In the genomic region with DNA sequence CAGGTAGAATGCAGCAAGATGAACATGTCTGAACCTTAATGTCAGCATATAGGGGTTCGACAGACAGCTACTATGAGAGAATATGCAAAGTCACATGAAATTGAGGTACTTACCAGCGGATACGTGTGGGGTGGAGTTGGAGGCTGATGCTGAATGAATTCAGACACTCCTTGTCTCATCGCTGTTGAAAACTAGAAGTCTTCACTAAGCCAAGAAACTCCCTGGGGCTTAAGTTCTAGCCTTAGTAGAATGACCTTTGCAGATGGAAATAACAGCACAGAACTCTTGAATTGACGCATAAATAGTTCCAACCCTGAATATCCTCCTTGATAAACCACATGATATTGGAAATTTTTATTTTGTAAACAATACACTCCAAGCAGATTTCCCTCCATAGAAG, we compare ENCODE assay signal across 25 cellular contexts. TPM values are rescaled to one million over a fixed set of nuclear protein-coding genes. Genes with fewer than 3 reads are reported as not detected.
DNase-seq lines count a peak whose midpoint lies in the region; ATAC-seq and TF ChIP-seq lines count a peak whose summit lies in the region.
"Had no signal": no experiment of that assay in that cellular context is flagged by ENCODE, and none has a peak within 500 bp of the region (broad histone marks: within the 10 kb centered on the region; RNA-seq: fewer than 3 reads in every experiment).

No MANE protein-coding gene starts in this region.

- H2AK5ac ChIP-seq in mesenchymal stem cell (ENCODE audit: low read length, severe bottlenecking): peak overlapping the region; percentile 10

- no peak overlapping the region for H3K9ac ChIP-seq in mesenchymal stem cell (ENCODE audit: low read length)
- H3K9ac ChIP-seq: BLaER1 had no signal

- no peak overlapping the region for H2BK12ac ChIP-seq in mesenchymal stem cell (ENCODE audit: low read length in 2 of 2)

- no peak overlapping the region for H3K4me2 ChIP-seq in mesenchymal stem cell (ENCODE audit: low read length, poor library complexity, severe bottlenecking)
- H3K4me2 ChIP-seq: BLaER1 had no signal

- H2BK5ac ChIP-seq in mesenchymal stem cell (ENCODE audit: low read depth, low read length, poor library complexity, severe bottlenecking): no peak overlapping the region

- H3K18ac ChIP-seq in mesenchymal stem cell (ENCODE audit: low read depth in 1 of 2, low read length in 2 of 2): no peak overlapping the region

- H3K4me1 ChIP-seq in heart right ventricle (peaks cover 0 to 17% (median 0%) of the 10 kb centered on the region in 9 donors), right cardiac atrium (ENCODE audit: control insufficient read depth, insufficient read depth, low read length) (no peaks in the 10 kb centered on the region), ascending aorta (peaks cover 14 to 56% of the 10 kb centered on the region in 2 donors), mesenchymal stem cell (ENCODE audit: control insufficient read depth, insufficient read depth, low read depth, low read length) (no peaks in the 10 kb centered on the region), tibial artery (peaks cover 0 to 69% (median 23%) of the 10 kb centered on the region in 4 donors)

- ATAC-seq in heart right ventricle (peak in 7 of 8 donors; percentile 31 to 74 (median 51)), right cardiac atrium (no peak)
- ATAC-seq: CD8-positive, alpha-beta T cell; GM12878; HCT116 had no signal

- H2BK120ac ChIP-seq in mesenchymal stem cell (ENCODE audit: low read depth, low read length): no peak overlapping the region

- H3K79me1 ChIP-seq in mesenchymal stem cell (replicated peaks; ENCODE audit: low read length, poor library complexity, severe bottlenecking): no peaks in the 10 kb centered on the region

- H4K91ac ChIP-seq in mesenchymal stem cell (ENCODE audit: low read length): no peak overlapping the region

- H3K36me3 ChIP-seq in heart right ventricle: no peaks in the 10 kb centered on the region
- H3K36me3 ChIP-seq in ascending aorta: no peaks in the 10 kb centered on the region
- H3K36me3 ChIP-seq in mesenchymal stem cell (ENCODE audit: control insufficient read depth in 1 of 2, insufficient read depth in 2 of 2, low read depth in 1 of 2, low read length in 2 of 2): no peaks in the 10 kb centered on the region
- H3K36me3 ChIP-seq in tibial artery: no peaks in the 10 kb centered on the region
- H3K36me3 ChIP-seq: BLaER1 had no signal

- no peak overlapping the region for H2BK15ac ChIP-seq in mesenchymal stem cell (ENCODE audit: low read depth, poor library complexity, severe bottlenecking)

- H3K4me3 ChIP-seq in heart right ventricle (no peak overlapping the region), right cardiac atrium (ENCODE audit: low read length) (no peak overlapping the region), ascending aorta (no peak overlapping the region), mesenchymal stem cell (ENCODE audit: insufficient read depth in 1 of 2, low read depth in 1 of 2, low read length in 2 of 2) (no peak overlapping the region), tibial artery (no peak overlapping the region)
- H3K4me3 ChIP-seq: BLaER1, GM12878 had no signal

- 77 to 92% methylated on average over 5 of the region's 5 CpGs for WGBS in heart right ventricle, 2 donors
- WGBS in right cardiac atrium: 81% methylated on average over 5 of the region's 5 CpGs
- WGBS in mesenchymal stem cell: over 99% methylated on average over 4 of the region's 5 CpGs

- H3K14ac ChIP-seq in mesenchymal stem cell (ENCODE audit: low read length in 2 of 2): no peak overlapping the region

- no peak overlapping the region for H4K8ac ChIP-seq in mesenchymal stem cell (ENCODE audit: low read length)

- H3K27me3 ChIP-seq in heart right ventricle: no peaks in the 10 kb centered on the region
- no peaks in the 10 kb centered on the region for H3K27me3 ChIP-seq in right cardiac atrium (ENCODE audit: control insufficient read depth, insufficient read depth)
- H3K27me3 ChIP-seq in ascending aorta: no peaks in the 10 kb centered on the region
- H3K27me3 ChIP-seq in mesenchymal stem cell (ENCODE audit: control insufficient read depth in 1 of 2, insufficient read depth in 1 of 2, low read length in 2 of 2): peaks cover 0 to 14% of the 10 kb centered on the region in 2 experiments
- H3K27me3 ChIP-seq in tibial artery: no peaks in the 10 kb centered on the region
- H3K27me3 ChIP-seq: BLaER1 had no signal

- peak overlapping the region in 6 of 10 donors; percentile 14 to 77 (median 60) for H3K27ac ChIP-seq in heart right ventricle
- no peak overlapping the region for H3K27ac ChIP-seq in right cardiac atrium (ENCODE audit: low read length)
- H3K27ac ChIP-seq in ascending aorta: peak overlapping the region; percentile 95 to 96
- H3K27ac ChIP-seq in mesenchymal stem cell (ENCODE audit: low read length, poor library complexity, severe bottlenecking): no peak overlapping the region
- H3K27ac ChIP-seq in tibial artery: peak overlapping the region; percentile 90 to 91
- H3K27ac ChIP-seq: BLaER1, HL-60 had no signal

- no peak overlapping the region for H3K23ac ChIP-seq in mesenchymal stem cell (ENCODE audit: low read length in 2 of 2)

- DNase-seq in heart right ventricle: peak in 1 of 2 donors; percentile 8
- no peak for DNase-seq in right cardiac atrium
- no peak for DNase-seq in ascending aorta (ENCODE audit: low spot score in 2 of 2)
- no peak for DNase-seq in mesenchymal stem cell
- DNase-seq in tibial artery: no peak
- no peak for DNase-seq in NOMO-1 (lab: John Stamatoyannopoulos, UW; ENCODE audit: unreplicated experiment in 2 of 2)
- DNase-seq in activated CD4-positive, CD25-positive, alpha-beta regulatory T cell treated with anti-CD3 and anti-CD28 coated beads, Interleukin-2, amount 50 U/mL, for 72 hours: no peak
- no peak for DNase-seq in foreskin melanocyte
- DNase-seq: 8988T; Calu3; CD8-positive, alpha-beta T cell; DMS 273 treated with DMSO at 0.1 percent for 48 hours; DMS53; DND-41; EL; GOT3; H7; HFFc6 had no signal

- no peak overlapping the region for H3K4ac ChIP-seq in mesenchymal stem cell (ENCODE audit: low read depth in 1 of 2, low read length in 2 of 2)

- intact Hi-C loops in heart right ventricle (cut with DNase I): loop anchor here in 1 of 10 donors (5.0 kb wide), 1 partner anchor 50 kb away; no protein-coding TSS in a partner anchor
- intact Hi-C loops in right cardiac atrium (cut with DNase I): loop anchor here in 1 of 4 donors (10.0 kb wide), 1 partner anchor 78 kb away; no protein-coding TSS in a partner anchor
- intact Hi-C loops in ascending aorta (cut with DNase I): no loop called here
- intact Hi-C loops in tibial artery (cut with DNase I; ENCODE audit: low total_unique reads): no loop called here

- TF ChIP-seq CTCF in heart right ventricle (IDR thresholded peaks at IDR 0.05) (no peak), ascending aorta (IDR thresholded peaks at IDR 0.05) (no peak), tibial artery (IDR thresholded peaks at IDR 0.05) (no peak)

- H3K9me3 ChIP-seq in heart right ventricle (peaks cover 0 to 5% (median 0%) of the 10 kb centered on the region in 11 donors), right cardiac atrium (ENCODE audit: control insufficient read depth, low read length) (no peaks in the 10 kb centered on the region), ascending aorta (no peaks in the 10 kb centered on the region), mesenchymal stem cell (ENCODE audit: control insufficient read depth, low read length) (no peaks in the 10 kb centered on the region), tibial artery (no peaks in the 10 kb centered on the region)
- H3K9me3 ChIP-seq: BLaER1 had no signal

- no peak overlapping the region for H2AFZ ChIP-seq in mesenchymal stem cell (ENCODE audit: low read depth, low read length)

RNA-seq across cellular contexts. Expression of gene MYOCD, which starts 32.9 kb away (rescaled TPM):
- total RNA-seq in heart right ventricle (100 to 1,000 TPM in 1 of 10 donors, 10 to 100 TPM in 9; 28.7 to 111 (median 48.5) TPM), right cardiac atrium (10 to 100 TPM; 50.1 to 65.3 (median 52.6) TPM), ascending aorta (153 TPM)
- polyA plus RNA-seq in heart right ventricle (10 to 100 TPM in 1 of 2 donors, 1 to 10 TPM in 1; 7.0 to 13.9 TPM), right cardiac atrium (12.9 TPM)
- 0.30 TPM for polyA plus RNA-seq in mesenchymal stem cell (2013, experiment 1 of 2)
- polyA plus RNA-seq in mesenchymal stem cell (2013, experiment 2 of 2): 0.26 TPM
- total RNA-seq: A673; Calu3; CD8-positive, alpha-beta T cell; G401; GM12878; HT1080 had no signal
- polyA plus RNA-seq: GM12878 had no signal

Comparison
In these comparisons a context has a peak if more than half of its experiments do, and no peak if none do; other contexts are left out.
1. ATAC-seq: peak in heart right ventricle (7 of 8); none in right cardiac atrium (0 of 2).
2. H3K27ac ChIP-seq: peak in heart right ventricle (6 of 10), ascending aorta (2 of 2) and tibial artery (2 of 2); none in right cardiac atrium (single experiment) and mesenchymal stem cell (single experiment).